ENCODE assay signal across 1 cellular context in genomic region chr15:80058044-80058443, GRCh38.
TF ChIP-seq lines count a peak whose summit lies in the region.

No MANE protein-coding gene starts in this region.

TF ChIP-seq in H1, 55 proteins besides CTCF, POLR2A, EP300 and RAD21:
- TF ChIP-seq GABPA (IDR thresholded peaks at IDR 0.05; ENCODE audit: borderline replicate concordance, insufficient read depth, low read length) (no peak), EZH2 (IDR thresholded peaks at IDR 0.05; ENCODE audit: low read depth, low read length, severe bottlenecking) (no peak), CBX5 (IDR thresholded peaks at IDR 0.05; ENCODE audit: low read depth, low read length) (no peak), CHD1 (IDR thresholded peaks at IDR 0.05; ENCODE audit: low read depth, low read length) (no peak), BCL11A (IDR thresholded peaks at IDR 0.05; ENCODE audit: low read depth in 2 of 2, low read length in 2 of 2) (no peak), RXRA (IDR thresholded peaks at IDR 0.05; ENCODE audit: insufficient read depth, low read depth, low read length) (no peak), ATF2 (IDR thresholded peaks at IDR 0.05; ENCODE audit: low read length) (no peak), JUN (IDR thresholded peaks at IDR 0.05; ENCODE audit: low read depth, low read length) (no peak), BRCA1 (IDR thresholded peaks at IDR 0.05; ENCODE audit: low read depth, low read length) (no peak), TCF12 (IDR thresholded peaks at IDR 0.05; ENCODE audit: low read depth, low read length) (no peak), PHF8 (conservative IDR thresholded peaks at IDR 0.05; ENCODE audit: low read depth, low read length) (no peak), FOSL1 (IDR thresholded peaks at IDR 0.05; ENCODE audit: insufficient read depth, low read depth, low read length) (no peak)
